8 cellular contexts compared by ENCODE assay signal in the genomic region with DNA sequence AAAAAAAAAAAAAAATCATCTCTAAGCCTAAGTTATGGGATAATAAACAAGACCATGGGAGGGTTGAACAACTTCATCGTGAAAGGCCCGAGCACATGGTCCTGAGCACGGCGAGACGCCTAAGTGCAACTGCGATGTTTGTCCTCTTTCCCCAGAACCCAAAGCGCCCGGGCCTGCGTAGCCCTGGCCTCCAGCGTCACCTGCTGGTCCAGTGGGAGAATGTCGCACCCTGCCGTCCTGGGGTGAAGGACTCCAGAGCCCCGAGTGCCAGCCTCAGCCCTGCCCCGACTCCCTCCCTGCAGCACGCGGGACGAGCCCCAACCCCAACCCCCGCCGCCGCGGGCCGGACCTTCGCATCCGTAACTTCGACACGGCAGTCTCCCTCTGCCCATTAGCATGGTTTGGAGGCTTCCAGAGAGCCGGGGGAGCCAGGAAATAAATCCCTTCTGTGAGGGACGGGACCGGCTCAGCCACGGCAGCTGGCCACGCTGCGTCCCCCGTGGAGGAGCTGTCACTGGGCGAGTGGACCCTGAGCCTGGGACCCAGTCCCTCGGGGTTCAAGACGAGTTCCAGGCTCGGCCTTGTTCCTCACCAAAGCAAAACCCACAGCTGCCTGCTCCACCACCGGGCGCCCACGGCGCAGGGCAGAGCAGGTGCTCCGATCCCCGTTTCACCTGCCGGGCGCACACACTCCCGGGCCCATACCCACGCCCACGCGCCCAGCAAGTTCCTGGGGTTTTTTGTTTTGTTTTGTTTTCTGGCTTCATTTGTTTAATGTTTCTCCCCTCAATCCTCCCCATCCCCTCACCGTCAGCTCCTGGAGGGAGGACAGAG.
DNase-seq lines count a peak whose midpoint lies in the region; ATAC-seq, FAIRE-seq and TF ChIP-seq lines count a peak whose summit lies in the region.

No MANE protein-coding gene starts in this region.

- FAIRE-seq in GM19239 (lab: Jason Lieb, UNC): peak; percentile 80

- peak overlapping the region; percentile 37 for H3K4me3 ChIP-seq in CD8-positive, alpha-beta T cell (ENCODE audit: low read depth, low read length)
- no peak overlapping the region for H3K4me3 ChIP-seq in mucosa of descending colon

- intact Hi-C loops in CD8-positive, alpha-beta T cell (cut with DNase I, micrococcal nuclease): loop anchor here in 1 of 2 experiments (1.0 kb wide), 1 partner anchor 143 kb away; no protein-coding TSS in a partner anchor
- intact Hi-C loops in mucosa of descending colon (cut with DNase I, micrococcal nuclease): no loop called here

- no peaks in the 10 kb centered on the region for H3K9me3 ChIP-seq in CD8-positive, alpha-beta T cell (ENCODE audit: low read length)
- no peaks in the 10 kb centered on the region for H3K9me3 ChIP-seq in mucosa of descending colon

- peaks cover 16% of the 10 kb centered on the region for H3K4me1 Mint-ChIP-seq in CD8-positive, alpha-beta T cell (ENCODE audit: low read depth)
- H3K4me1 Mint-ChIP-seq in activated CD8-positive, alpha-beta memory T cell treated with anti-CD3 and anti-CD28 coated beads, Interleukin-2, amount 10 ng/mL, durations not matched to agents 7 days and 5 days: peaks cover 6% of the 10 kb centered on the region

- ATAC-seq in CD8-positive, alpha-beta T cell: peak; percentile 58
- ATAC-seq in HG03432 (IDR thresholded peaks at IDR 0.05; ENCODE audit: unreplicated experiment): peak; percentile 97
- ATAC-seq in activated CD8-positive, alpha-beta memory T cell treated with anti-CD3 and anti-CD28 coated beads, Interleukin-2, amount 10 ng/mL, durations not matched to agents 7 days and 5 days: peak; percentile 94
- ATAC-seq in mucosa of descending colon: peak; percentile 92

- peaks cover 47% of the 10 kb centered on the region for H3K27me3 Mint-ChIP-seq in CD8-positive, alpha-beta T cell (ENCODE audit: low read depth)
- peaks cover 71% of the 10 kb centered on the region for H3K27me3 Mint-ChIP-seq in activated CD8-positive, alpha-beta memory T cell treated with anti-CD3 and anti-CD28 coated beads, Interleukin-2, amount 10 ng/mL, durations not matched to agents 7 days and 5 days

- peaks cover 9% of the 10 kb centered on the region for H3K4me1 ChIP-seq in CD8-positive, alpha-beta T cell (ENCODE audit: insufficient read depth, low read length)
- peaks cover 12% of the 10 kb centered on the region for H3K4me1 ChIP-seq in mucosa of descending colon (ENCODE audit: low read depth)

- peaks cover 16% of the 10 kb centered on the region for H3K27me3 ChIP-seq in CD8-positive, alpha-beta T cell (ENCODE audit: insufficient read depth, low read length)

- CTCF ChIA-PET in CD8-positive, alpha-beta T cell (lab: Charles Lee): interaction anchor here (0.6 kb wide), 1 partner anchor 45 kb away, joined by 3 read pairs; no protein-coding TSS in a partner anchor
- CTCF ChIA-PET in activated CD8-positive, alpha-beta memory T cell treated with anti-CD3 and anti-CD28 coated beads, Interleukin-2, amount 10 ng/mL, durations not matched to agents 7 days and 5 days (lab: Charles Lee): interaction anchor here (0.9 to 1.9 kb wide), 9 partner anchors 13 to 536 kb away, joined by 3 to 8 read pairs (median 4); no protein-coding TSS in a partner anchor

- DNase-seq in CD8-positive, alpha-beta T cell: peak in 6 of 7 experiments; percentile 5 to 56 (median 36)
- peak; percentile 90 for DNase-seq in GM19239 (ENCODE audit: insufficient read length, low spot score)
- DNase-seq in NCI-H748 (lab: John Stamatoyannopoulos, UW; ENCODE audit: unreplicated experiment): peak; percentile 78
- DNase-seq in activated CD8-positive, alpha-beta memory T cell treated with anti-CD3 and anti-CD28 coated beads, Interleukin-2, amount 10 ng/mL, durations not matched to agents 7 days and 5 days: peak; percentile 79
- peak; percentile 79 to 87 for DNase-seq in erythroblast (lab: John Stamatoyannopoulos, UW)
- DNase-seq in mucosa of descending colon: peak; percentile 64 to 76 (median 68)
- DNase-seq in stimulated activated CD8-positive, alpha-beta memory T cell treated with anti-CD3 and anti-CD28 coated beads, Interleukin-4, amount 100 ng/mL, for 48 hours: peak; percentile 83

- POLR2A ChIA-PET in CD8-positive, alpha-beta T cell (lab: Charles Lee): no interaction called here

- peak overlapping the region; percentile 15 for H3K4me3 Mint-ChIP-seq in CD8-positive, alpha-beta T cell
- no peak overlapping the region for H3K4me3 Mint-ChIP-seq in activated CD8-positive, alpha-beta memory T cell treated with anti-CD3 and anti-CD28 coated beads, Interleukin-2, amount 10 ng/mL, durations not matched to agents 7 days and 5 days

- TF ChIP-seq POLR2A in erythroblast (IDR thresholded peaks at IDR 0.05; ENCODE audit: low read length): no peak

- peak; percentile 32 for TF ChIP-seq CTCF in CD8-positive, alpha-beta T cell (IDR thresholded peaks at IDR 0.05)
- TF ChIP-seq CTCF in mucosa of descending colon (IDR thresholded peaks at IDR 0.05): peak; percentile 71

- H3K36me3 Mint-ChIP-seq in CD8-positive, alpha-beta T cell: no peaks in the 10 kb centered on the region
- H3K36me3 Mint-ChIP-seq in activated CD8-positive, alpha-beta memory T cell treated with anti-CD3 and anti-CD28 coated beads, Interleukin-2, amount 10 ng/mL, durations not matched to agents 7 days and 5 days: no peaks in the 10 kb centered on the region

- no peak overlapping the region for H3K27ac ChIP-seq in CD8-positive, alpha-beta T cell (ENCODE audit: low read depth, low read length)

- H3K9me3 Mint-ChIP-seq in CD8-positive, alpha-beta T cell: no peaks in the 10 kb centered on the region
- no peaks in the 10 kb centered on the region for H3K9me3 Mint-ChIP-seq in activated CD8-positive, alpha-beta memory T cell treated with anti-CD3 and anti-CD28 coated beads, Interleukin-2, amount 10 ng/mL, durations not matched to agents 7 days and 5 days (ENCODE audit: low read depth)

- H3K27ac Mint-ChIP-seq in CD8-positive, alpha-beta T cell: no peak overlapping the region
- peak overlapping the region; percentile 28 for H3K27ac Mint-ChIP-seq in activated CD8-positive, alpha-beta memory T cell treated with anti-CD3 and anti-CD28 coated beads, Interleukin-2, amount 10 ng/mL, durations not matched to agents 7 days and 5 days

- H3K36me3 ChIP-seq in CD8-positive, alpha-beta T cell (ENCODE audit: insufficient read depth, low read length): no peaks in the 10 kb centered on the region
- H3K36me3 ChIP-seq in mucosa of descending colon (ENCODE audit: low read depth): no peaks in the 10 kb centered on the region

Comparison
In these comparisons a context has a peak if more than half of its experiments do, and no peak if none do; other contexts are left out.
1. DNase-seq: peak in every context shown above with its lines; median percentile 90 in GM19239; 83 in erythroblast; 83 in stimulated activated CD8-positive, alpha-beta memory T cell treated with anti-CD3 and anti-CD28 coated beads, Interleukin-4, amount 100 ng/mL, for 48 hours; 79 in activated CD8-positive, alpha-beta memory T cell treated with anti-CD3 and anti-CD28 coated beads, Interleukin-2, amount 10 ng/mL, durations not matched to agents 7 days and 5 days; 78 in NCI-H748; 68 in mucosa of descending colon; 36 in CD8-positive, alpha-beta T cell.